25 cellular contexts compared by ENCODE assay signal in the genomic region with DNA sequence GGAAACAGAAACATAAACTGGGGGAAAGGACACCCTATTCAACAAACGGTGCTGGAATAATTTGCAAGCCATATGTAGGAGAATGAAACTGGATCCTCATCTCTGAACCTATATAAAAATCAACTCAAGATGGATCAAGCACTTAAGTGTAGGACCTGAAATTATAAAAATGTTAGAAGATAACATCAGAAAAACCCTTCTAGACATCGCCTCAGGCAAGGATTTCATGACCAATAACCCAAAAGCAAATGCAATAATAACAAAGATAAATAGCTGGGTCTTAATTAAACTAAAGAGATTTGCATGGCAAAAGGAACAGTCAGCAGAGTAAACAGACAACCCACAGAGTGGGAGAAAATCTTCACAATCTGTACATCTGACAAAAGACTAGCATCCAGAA.
"Had no signal": no experiment of that assay in that cellular context is flagged by ENCODE, and none has a peak within 500 bp of the region (broad histone marks: within the 10 kb centered on the region; RNA-seq: fewer than 3 reads in every experiment).

No MANE protein-coding gene starts in this region.

- ATAC-seq: left cardiac atrium; left lobe of liver; lower lobe of right lung; natural killer cell; pancreas; right lobe of liver; stimulated activated naive B cell treated with anti-CD40 and anti-IgM and Interleukin-4, amounts not matched to agents 10 μg/mL and 1 μg/mL and 100 μg/mL, for 72 hours; stimulated activated naive CD8-positive, alpha-beta T cell treated with anti-CD3 and anti-CD28 coated beads, Interleukin-15, Interleukin-2, amounts not matched to agents 100 U/mL and 50 U/mL, for 24 hours had no signal

- DNase-seq: hippocampal formation; kidney glomerular epithelial cell; left cardiac atrium; lower lobe of right lung; mammary epithelial cell; mesenchymal stem cell; naive B cell; natural killer cell; pancreas; right lobe of liver; stimulated activated CD4-positive, alpha-beta T cell treated with anti-CD3 and anti-CD28 coated beads, Interleukin-12 subunit alpha, Interleukin-12 subunit beta, amount 100 ng/mL, for 4 hours; stimulated activated CD4-positive, alpha-beta T cell treated with anti-CD3 and anti-CD28 coated beads, Interleukin-15, amount 100 ng/mL, for 24 hours; stimulated activated CD4-positive, alpha-beta T cell treated with anti-CD3 and anti-CD28 coated beads, Interleukin-2, amount 100 ng/mL, for 24 hours; stimulated activated CD4-positive, alpha-beta T cell treated with anti-CD3 and anti-CD28 coated beads, Interleukin-4, amount 100 ng/mL, for 1 hour; stimulated activated naive B cell treated with anti-CD40 and anti-IgM and Interleukin-4, amounts not matched to agents 10 μg/mL and 1 μg/mL and 100 μg/mL, for 72 hours; stimulated activated naive CD8-positive, alpha-beta T cell treated with anti-CD3 and anti-CD28 coated beads, Interleukin-15, Interleukin-2, amounts not matched to agents 100 U/mL and 50 U/mL, for 24 hours; stomach; testis; thyroid gland; transverse colon; upper lobe of left lung had no signal

- H3K4me1 ChIP-seq: lower lobe of right lung, pancreas, right atrium auricular region, right lobe of liver, stomach, testis, thyroid gland, transverse colon, upper lobe of left lung, vagina had no signal

- H3K36me3 Mint-ChIP-seq: naive B cell; stimulated activated naive B cell treated with anti-CD40 and anti-IgM and Interleukin-4, amounts not matched to agents 10 μg/mL and 1 μg/mL and 100 μg/mL, for 72 hours had no signal

- H3K4me1 Mint-ChIP-seq: naive B cell; natural killer cell; stimulated activated naive B cell treated with anti-CD40 and anti-IgM and Interleukin-4, amounts not matched to agents 10 μg/mL and 1 μg/mL and 100 μg/mL, for 72 hours had no signal

- H3K27ac ChIP-seq: lower lobe of right lung, pancreas, right atrium auricular region, right lobe of liver, stomach, testis, thyroid gland, transverse colon, upper lobe of left lung, vagina had no signal

- H3K27me3 ChIP-seq: pancreas, right atrium auricular region, right lobe of liver, stomach, testis, thyroid gland, transverse colon, upper lobe of left lung, vagina had no signal

- H3K4me3 ChIP-seq: lower lobe of right lung, pancreas, right atrium auricular region, right lobe of liver, stomach, testis, thyroid gland, transverse colon, upper lobe of left lung, vagina had no signal

- H3K27me3 Mint-ChIP-seq: naive B cell; progenitor cell of endocrine pancreas; stimulated activated naive B cell treated with anti-CD40 and anti-IgM and Interleukin-4, amounts not matched to agents 10 μg/mL and 1 μg/mL and 100 μg/mL, for 72 hours had no signal

- H3K9me3 ChIP-seq: lower lobe of right lung, pancreas, right atrium auricular region, right lobe of liver, stomach, testis, thyroid gland, transverse colon, upper lobe of left lung, vagina had no signal

- H3K36me3 ChIP-seq: lower lobe of right lung, pancreas, right atrium auricular region, right lobe of liver, stomach, thyroid gland, transverse colon, upper lobe of left lung, vagina had no signal

- H3K27ac Mint-ChIP-seq: naive B cell; natural killer cell; progenitor cell of endocrine pancreas; stimulated activated naive B cell treated with anti-CD40 and anti-IgM and Interleukin-4, amounts not matched to agents 10 μg/mL and 1 μg/mL and 100 μg/mL, for 72 hours had no signal

- H3K4me3 Mint-ChIP-seq: naive B cell; natural killer cell; stimulated activated naive B cell treated with anti-CD40 and anti-IgM and Interleukin-4, amounts not matched to agents 10 μg/mL and 1 μg/mL and 100 μg/mL, for 72 hours had no signal

- H3K9me3 Mint-ChIP-seq: stimulated activated naive B cell treated with anti-CD40 and anti-IgM and Interleukin-4, amounts not matched to agents 10 μg/mL and 1 μg/mL and 100 μg/mL, for 72 hours had no signal
